4 cellular contexts compared by ENCODE assay signal in the genomic region with DNA sequence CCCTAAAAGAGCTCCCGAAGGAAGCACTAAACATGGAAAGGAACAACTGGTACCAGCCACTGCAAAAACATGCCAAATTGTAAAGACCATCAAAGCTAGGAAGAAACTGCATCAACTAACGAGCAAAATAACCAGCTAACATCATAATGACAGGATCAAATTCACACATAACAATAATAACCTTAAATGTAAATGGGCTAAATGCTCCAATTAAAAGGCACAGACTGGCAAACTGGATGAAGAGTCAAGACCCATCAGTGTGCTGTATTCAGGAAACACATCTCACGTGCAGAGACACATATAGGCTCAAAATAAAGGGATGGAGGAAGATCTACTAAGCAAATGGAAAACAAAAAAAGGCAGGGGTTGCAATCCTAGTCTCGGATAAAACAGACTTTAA. TPM values are rescaled to one million over a fixed set of nuclear protein-coding genes. Genes with fewer than 3 reads are reported as not detected.
"Had no signal": no experiment of that assay in that cellular context is flagged by ENCODE, and none has a peak within 500 bp of the region (broad histone marks: within the 10 kb centered on the region; RNA-seq: fewer than 3 reads in every experiment).

No MANE protein-coding gene starts in this region.

RNA-seq across cellular contexts. Expression of gene GSX2, which starts 56.3 kb away (rescaled TPM):
- total RNA-seq: LHCN-M2, M059J, MCF 10A, NCI-H460 had no signal
